Comparison of ENCODE assay signal across 8 cellular contexts in the genomic region with DNA sequence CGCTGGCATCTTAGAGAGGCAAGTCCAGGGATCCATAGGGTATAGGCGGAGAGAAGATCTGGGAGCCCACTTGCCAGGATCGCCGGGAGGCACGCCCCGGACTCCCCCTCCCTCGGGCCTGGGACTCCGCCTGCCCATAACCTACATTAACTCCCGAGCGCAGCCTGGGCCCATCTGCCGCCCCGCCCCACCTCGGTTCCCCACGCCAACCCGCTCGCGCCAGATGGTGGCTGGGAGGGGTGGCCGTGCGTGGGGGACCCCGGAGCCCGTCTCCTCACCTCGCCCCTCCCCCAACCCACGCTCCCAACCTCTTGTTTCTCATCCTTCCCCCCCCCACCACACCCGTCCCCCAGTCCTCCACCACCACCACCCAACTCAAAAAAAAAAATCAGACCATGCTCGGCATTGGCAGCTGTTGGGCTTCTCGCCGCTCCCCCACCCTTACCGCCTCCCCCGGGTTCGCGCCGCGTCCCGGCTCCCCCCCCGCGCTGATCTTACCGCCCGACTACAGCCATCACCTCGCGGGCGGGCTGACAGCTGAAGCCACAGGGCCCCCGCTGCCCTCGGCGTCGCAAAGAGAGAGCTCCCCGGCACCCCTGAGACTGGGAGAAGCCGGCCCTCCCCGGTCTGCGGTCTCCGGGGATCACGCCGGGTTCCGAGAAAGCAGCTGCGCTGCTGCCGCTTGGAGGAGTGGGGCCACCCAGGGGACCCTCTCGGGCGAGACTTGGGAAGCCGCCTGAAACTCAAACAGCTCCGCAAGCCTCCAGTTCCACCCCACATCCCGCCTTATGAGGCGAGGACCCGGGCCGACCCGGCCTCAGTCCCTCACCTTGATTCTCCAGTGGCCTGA. TPM values are rescaled to one million over a fixed set of nuclear protein-coding genes. Genes with fewer than 3 reads are reported as not detected.
DNase-seq lines count a peak whose midpoint lies in the region; ATAC-seq and TF ChIP-seq lines count a peak whose summit lies in the region.

No MANE protein-coding gene starts in this region.

- no peak for TF ChIP-seq POLR2A in ovary (IDR thresholded peaks at IDR 0.05)

- H3K4me3 ChIP-seq in GM06990 (replicated peaks; ENCODE audit: low read depth, low read length) (peak overlapping the region; percentile 56), ovary (peak overlapping the region; percentile 25)

- H3K4me3 Mint-ChIP-seq in dendritic cell treated with granulocyte-macrophage colony-stimulating factor and Interleukin-4, amounts not matched to agents 40 ng/mL and 50 ng/mL, for 4 days, result peak overlapping the region; percentile 44

- TF ChIP-seq CTCF in GM06990 (IDR thresholded peaks at IDR 0.05; ENCODE audit: insufficient read depth, low read length, poor library complexity, severe bottlenecking) (no peak), ovary (IDR thresholded peaks at IDR 0.05) (no peak)

- H3K27me3 ChIP-seq in GM06990 (replicated peaks; ENCODE audit: control insufficient read depth, insufficient read depth, low read length), result peaks cover 4% of the 10 kb centered on the region; the same call in 1 of the 2 replicates
- H3K27me3 ChIP-seq in ovary, result peaks cover 4% of the 10 kb centered on the region

- peaks cover 64% of the 10 kb centered on the region for H3K4me1 Mint-ChIP-seq in dendritic cell treated with granulocyte-macrophage colony-stimulating factor and Interleukin-4, amounts not matched to agents 40 ng/mL and 50 ng/mL, for 4 days (ENCODE audit: low read depth)

- ATAC-seq in GM19467 (IDR thresholded peaks at IDR 0.05; ENCODE audit: unreplicated experiment), result no peak
- no peak for ATAC-seq in GM18861 (IDR thresholded peaks at IDR 0.05; ENCODE audit: unreplicated experiment)

- no peak overlapping the region for H3K27ac Mint-ChIP-seq in dendritic cell treated with granulocyte-macrophage colony-stimulating factor and Interleukin-4, amounts not matched to agents 40 ng/mL and 50 ng/mL, for 4 days

- intact Hi-C loops in dendritic cell treated with granulocyte-macrophage colony-stimulating factor and Interleukin-4, amounts not matched to agents 40 ng/mL and 50 ng/mL, for 4 days (cut with micrococcal nuclease), result no loop called here
- intact Hi-C loops in ovary (cut with DNase I), result no loop called here

- no peaks in the 10 kb centered on the region for H3K36me3 ChIP-seq in GM06990 (ENCODE audit: control insufficient read depth, insufficient read depth, low read length)
- no peaks in the 10 kb centered on the region for H3K36me3 ChIP-seq in ovary

- no peaks in the 10 kb centered on the region for H3K36me3 Mint-ChIP-seq in dendritic cell treated with granulocyte-macrophage colony-stimulating factor and Interleukin-4, amounts not matched to agents 40 ng/mL and 50 ng/mL, for 4 days (ENCODE audit: low read depth)

- 2 to 5% (median 4%) methylated on average over 42 to 64 of the region's 64 CpGs for WGBS in ovary, 3 donors

- no peak for TF ChIP-seq EP300 in ovary (IDR thresholded peaks at IDR 0.05)

- H3K27ac ChIP-seq in ovary, result no peak overlapping the region

- H3K9me3 ChIP-seq in ovary, result no peaks in the 10 kb centered on the region

- DNase-seq in GM06990 (ENCODE audit: extremely low read depth, insufficient read length) (no peak), NCI-H345 treated with DMSO at 0.1 percent for 48 hours (lab: John Stamatoyannopoulos, UW; ENCODE audit: unreplicated experiment) (peak; percentile 19), ovary (no peak), DMS79 (lab: John Stamatoyannopoulos, UW) (no peak), GM19238 (ENCODE audit: insufficient read length, low spot score) (no peak)

- peaks cover 11% of the 10 kb centered on the region for H3K4me1 ChIP-seq in ovary (ENCODE audit: insufficient read depth)

- peaks cover 97% of the 10 kb centered on the region for H3K27me3 Mint-ChIP-seq in dendritic cell treated with granulocyte-macrophage colony-stimulating factor and Interleukin-4, amounts not matched to agents 40 ng/mL and 50 ng/mL, for 4 days

- H3K9me3 Mint-ChIP-seq in dendritic cell treated with granulocyte-macrophage colony-stimulating factor and Interleukin-4, amounts not matched to agents 40 ng/mL and 50 ng/mL, for 4 days, result no peaks in the 10 kb centered on the region

RNA-seq across cellular contexts. Expression of a gene that starts 1.4 kb away (rescaled TPM):
- total RNA-seq in ovary, result 10 to 100 TPM in 1 of 7 donors, 1 to 10 TPM in 6; 2.6 to 10.7 (median 7.9) TPM
- 10 to 100 TPM in 1 of 2 donors, 1 to 10 TPM in 1; 4.1 to 15.7 TPM for polyA plus RNA-seq in ovary

RNA-seq across cellular contexts. Expression of a gene that starts 25.5 kb away (rescaled TPM):
- total RNA-seq in ovary, result 100 to 1,000 TPM in 1 of 7 donors, 10 to 100 TPM in 2, 1 to 10 TPM in 2, under 1 TPM in 2; 0.50 to 146 (median 2.6) TPM
- polyA plus RNA-seq in ovary, result 1 to 10 TPM in 1 of 2 donors, under 1 TPM in 1; 0.18 to 1.0 TPM

RNA-seq across cellular contexts. Expression of a gene that starts 33.5 kb away (rescaled TPM):
- 10 to 100 TPM; 12.3 to 26.3 (median 21.8) TPM for total RNA-seq in ovary
- polyA plus RNA-seq in ovary, result 1 to 10 TPM; 8.0 to 8.2 TPM

RNA-seq across cellular contexts. Expression of a gene that starts 53.7 kb away (rescaled TPM):
- 1 to 10 TPM in 1 of 7 donors, under 1 TPM in 3, not detected in 3; 0.22 to 3.4 (median 0.33) TPM for total RNA-seq in ovary
- under 1 TPM; 0.07 to 0.13 TPM for polyA plus RNA-seq in ovary
